In genomic region chr17:51860934-51861561, GRCh38 we compare ENCODE assay signal across 9 cellular contexts.
DNase-seq lines count a peak whose midpoint lies in the region; ATAC-seq, FAIRE-seq and TF ChIP-seq lines count a peak whose summit lies in the region.
"Had no signal": no experiment of that assay in that cellular context is flagged by ENCODE, and none has a peak within 500 bp of the region (broad histone marks: within the 10 kb centered on the region; RNA-seq: fewer than 3 reads in every experiment).

No MANE protein-coding gene starts in this region.

- H3K9me3 Mint-ChIP-seq in astrocyte (ENCODE audit: unreplicated experiment) = peaks cover 2% of the 10 kb centered on the region

- no peak overlapping the region for H2AFZ ChIP-seq in astrocyte (ENCODE audit: low read depth, low read length)

- H3K27me3 Mint-ChIP-seq in astrocyte (ENCODE audit: low read depth, unreplicated experiment) = peaks cover 2% of the 10 kb centered on the region

- H3K79me2 ChIP-seq in astrocyte (ENCODE audit: insufficient read depth, low read length) = no peaks in the 10 kb centered on the region

- H3K36me3 ChIP-seq in astrocyte (ENCODE audit: insufficient read depth, low read length) (no peaks in the 10 kb centered on the region), lower lobe of right lung (no peaks in the 10 kb centered on the region)

- intact Hi-C loops in lower lobe of right lung (cut with DNase I) = no loop called here

- no peak for FAIRE-seq in astrocyte (lab: Jason Lieb, UNC)
- FAIRE-seq: endometrium had no signal

- no peaks in the 10 kb centered on the region for H3K36me3 Mint-ChIP-seq in astrocyte (ENCODE audit: low read depth, unreplicated experiment)

- no peaks in the 10 kb centered on the region for H3K4me1 Mint-ChIP-seq in astrocyte (ENCODE audit: low read depth, unreplicated experiment)

- H3K27me3 ChIP-seq in astrocyte (ENCODE audit: insufficient read depth, low read length) (no peaks in the 10 kb centered on the region), lower lobe of right lung (ENCODE audit: low read depth) (no peaks in the 10 kb centered on the region)

- H3K9me3 ChIP-seq in astrocyte (ENCODE audit: insufficient read depth, low read depth, low read length) = no peaks in the 10 kb centered on the region
- no peaks in the 10 kb centered on the region for H3K9me3 ChIP-seq in lower lobe of right lung

- no peak overlapping the region for H3K4me2 ChIP-seq in astrocyte (ENCODE audit: low read length)

- DNase-seq in Ammon's horn (ENCODE audit: low spot score) (peak; percentile 71), NCI-H1048 (lab: John Stamatoyannopoulos, UW) (peak; percentile 40), astrocyte (ENCODE audit: low read depth) (no peak), lower lobe of right lung (no peak)

- H3K9ac ChIP-seq in astrocyte (ENCODE audit: low read length) = no peak overlapping the region

- ATAC-seq in lower lobe of right lung = no peak
- ATAC-seq in HG02571 (IDR thresholded peaks at IDR 0.05; ENCODE audit: unreplicated experiment) = no peak
- no peak for ATAC-seq in GM18519 (IDR thresholded peaks at IDR 0.05; ENCODE audit: low FRiP score, unreplicated experiment)
- ATAC-seq in HG02623 (IDR thresholded peaks at IDR 0.05; ENCODE audit: unreplicated experiment) = no peak

- H3K4me1 ChIP-seq in astrocyte (ENCODE audit: insufficient read depth, low read length) (no peaks in the 10 kb centered on the region), lower lobe of right lung (no peaks in the 10 kb centered on the region)

- H3K27ac ChIP-seq in astrocyte (ENCODE audit: low read depth, low read length) = no peak overlapping the region
- no peak overlapping the region for H3K27ac ChIP-seq in lower lobe of right lung

- H3K4me3 Mint-ChIP-seq in astrocyte (ENCODE audit: unreplicated experiment) = no peak overlapping the region

- H3K27ac Mint-ChIP-seq in astrocyte (ENCODE audit: unreplicated experiment) = no peak overlapping the region

- H3K4me3 ChIP-seq in astrocyte (ENCODE audit: insufficient read depth, low read depth, low read length) (no peak overlapping the region), lower lobe of right lung (no peak overlapping the region)

- H4K20me1 ChIP-seq in astrocyte (ENCODE audit: insufficient read depth, low read length) = no peaks in the 10 kb centered on the region

- TF ChIP-seq CTCF in GM12873 (IDR thresholded peaks at IDR 0.05; ENCODE audit: insufficient read depth, low read depth, low read length, missing control alignments) (peak; percentile 84), astrocyte (IDR thresholded peaks at IDR 0.05; ENCODE audit: insufficient read depth, low read depth, low read length) (peak; percentile 11), lower lobe of right lung (IDR thresholded peaks at IDR 0.05) (peak; percentile 47)

Comparison
In these comparisons a context has a peak if more than half of its experiments do, and no peak if none do; other contexts are left out.
1. DNase-seq: peak in Ammon's horn (single experiment) and NCI-H1048 (single experiment); none in astrocyte (single experiment) and lower lobe of right lung (single experiment).
2. CTCF ChIP-seq: peak in every context shown above with its lines; median percentile 84 in GM12873; 47 in lower lobe of right lung; 11 in astrocyte.